18 cellular contexts compared by ENCODE assay signal in the genomic region with DNA sequence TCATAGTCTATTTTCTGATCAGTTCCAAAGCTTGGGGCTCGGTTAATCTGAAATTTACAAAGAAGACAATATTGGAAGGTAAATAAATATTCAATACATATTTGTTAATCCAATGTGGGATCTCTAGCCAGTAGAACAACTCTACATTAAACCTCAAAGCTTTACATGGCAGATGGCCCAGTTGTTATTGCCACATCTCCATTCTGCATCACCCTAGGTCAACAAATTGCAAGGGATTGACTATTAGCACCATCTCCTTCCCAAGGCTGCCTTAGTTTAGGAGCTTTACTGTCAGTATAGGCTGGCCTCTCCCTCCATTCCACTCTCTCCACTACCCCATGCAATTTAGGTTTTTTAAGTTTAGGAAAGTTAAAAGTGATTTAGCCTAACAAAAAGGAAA.
DNase-seq lines count a peak whose midpoint lies in the region; ATAC-seq and TF ChIP-seq lines count a peak whose summit lies in the region.
"Had no signal": no experiment of that assay in that cellular context is flagged by ENCODE, and none has a peak within 500 bp of the region (broad histone marks: within the 10 kb centered on the region; RNA-seq: fewer than 3 reads in every experiment).

No MANE protein-coding gene starts in this region.

- H3K79me1 ChIP-seq in mesenchymal stem cell (replicated peaks; ENCODE audit: low read length, poor library complexity, severe bottlenecking), result no peaks in the 10 kb centered on the region

- no peak overlapping the region for H4K8ac ChIP-seq in mesenchymal stem cell (ENCODE audit: low read length)

- ATAC-seq in GM18858 (IDR thresholded peaks at IDR 0.05; ENCODE audit: unreplicated experiment), result no peak

- no peaks in the 10 kb centered on the region for H3K4me1 Mint-ChIP-seq in Calu3 (ENCODE audit: low read depth, unreplicated experiment)

- no peak overlapping the region for H2BK12ac ChIP-seq in mesenchymal stem cell (ENCODE audit: low read length in 2 of 2)

- no peaks in the 10 kb centered on the region for H3K27me3 ChIP-seq in mesenchymal stem cell (ENCODE audit: control insufficient read depth in 1 of 2, insufficient read depth in 1 of 2, low read length in 2 of 2)
- H3K27me3 ChIP-seq: BLaER1 treated with 17β-estradiol and CSF1 and Interleukin-3, amounts not matched to agents 10 nM and 100 nM; SJCRH30; testis had no signal

- H4K91ac ChIP-seq in mesenchymal stem cell (ENCODE audit: low read length), result no peak overlapping the region

- no peaks in the 10 kb centered on the region for H3K9me3 Mint-ChIP-seq in Calu3 (ENCODE audit: low read depth, unreplicated experiment)

- no peak overlapping the region for H3K27ac Mint-ChIP-seq in Calu3 (ENCODE audit: unreplicated experiment)

- intact Hi-C loops in Calu3 (cut with micrococcal nuclease; ENCODE audit: unreplicated experiment), result no loop called here

- H3K4me3 ChIP-seq in choroid plexus epithelial cell (ENCODE audit: low read depth, low read length) (no peak overlapping the region), mesenchymal stem cell (ENCODE audit: insufficient read depth in 1 of 2, low read depth in 1 of 2, low read length in 2 of 2) (no peak overlapping the region)
- H3K4me3 ChIP-seq: BLaER1 treated with 17β-estradiol and CSF1 and Interleukin-3, amounts not matched to agents 10 nM and 100 nM; coronary artery; SJCRH30; skin epidermis; testis had no signal

- BruUV-seq in Calu3 (replicated peaks; lab: Mats Ljungman, UMichigan), result no TSS peak

- no peak overlapping the region for H2BK120ac ChIP-seq in mesenchymal stem cell (ENCODE audit: low read depth, low read length)

- no peak overlapping the region for H2AFZ ChIP-seq in mesenchymal stem cell (ENCODE audit: low read depth, low read length)

- no peak for TF ChIP-seq CTCF in choroid plexus epithelial cell (conservative IDR thresholded peaks at IDR 0.05; ENCODE audit: low read depth, low read length)
- TF ChIP-seq CTCF in Calu3 (IDR thresholded peaks at IDR 0.05; ENCODE audit: unreplicated experiment), result no peak

- no peaks in the 10 kb centered on the region for H3K36me3 ChIP-seq in mesenchymal stem cell (ENCODE audit: control insufficient read depth in 1 of 2, insufficient read depth in 2 of 2, low read depth in 1 of 2, low read length in 2 of 2)
- H3K36me3 ChIP-seq: BLaER1 treated with 17β-estradiol and CSF1 and Interleukin-3, amounts not matched to agents 10 nM and 100 nM had no signal

- H3K18ac ChIP-seq in mesenchymal stem cell (ENCODE audit: low read depth in 1 of 2, low read length in 2 of 2), result peak overlapping the region in 1 of 2 experiments; percentile 34

- no peak overlapping the region for H3K27ac ChIP-seq in mesenchymal stem cell (ENCODE audit: low read length, poor library complexity, severe bottlenecking)
- H3K27ac ChIP-seq: BLaER1 treated with 17β-estradiol and CSF1 and Interleukin-3, amounts not matched to agents 10 nM and 100 nM; coronary artery; SJCRH30; skin epidermis; testis had no signal

- DNase-seq in EL (peak; percentile 31), NCI-H226 (peak; percentile 28), choroid plexus epithelial cell (ENCODE audit: low read depth) (peak; percentile 85), mesenchymal stem cell (peak; percentile 39), Calu3 (no peak), HT-29 (ENCODE audit: low spot score) (no peak)
- DNase-seq: activated CD4-positive, CD25-positive, alpha-beta regulatory T cell treated with anti-CD3 and anti-CD28 coated beads, Interleukin-2, amount 50 U/mL, for 72 hours; activated gamma-delta T cell treated with Interleukin-2 at 50 U/mL for 16 hours; anterior cingulate cortex; NCI-H1092 treated with DMSO at 0.1 percent for 48 hours; NCI-H2171 treated with DMSO at 0.1 percent for 48 hours; stimulated activated CD4-positive, alpha-beta T cell treated with anti-CD3 and anti-CD28 coated beads, Interleukin-4, amount 100 ng/mL, for 4 hours; testis had no signal

- no peaks in the 10 kb centered on the region for H3K9me3 ChIP-seq in mesenchymal stem cell (ENCODE audit: control insufficient read depth, low read length)
- H3K9me3 ChIP-seq: BLaER1 treated with 17β-estradiol and CSF1 and Interleukin-3, amounts not matched to agents 10 nM and 100 nM; SJCRH30; testis had no signal

- no peak overlapping the region for H3K9ac ChIP-seq in mesenchymal stem cell (ENCODE audit: low read length)
- H3K9ac ChIP-seq: BLaER1 treated with 17β-estradiol and CSF1 and Interleukin-3, amounts not matched to agents 10 nM and 100 nM had no signal

- H3K4me3 Mint-ChIP-seq in Calu3 (ENCODE audit: low read depth, unreplicated experiment), result no peak overlapping the region

- no peaks in the 10 kb centered on the region for H3K4me1 ChIP-seq in mesenchymal stem cell (ENCODE audit: control insufficient read depth, insufficient read depth, low read depth, low read length)
- H3K4me1 ChIP-seq: SJCRH30, testis had no signal

- no peaks in the 10 kb centered on the region for H3K36me3 Mint-ChIP-seq in Calu3 (ENCODE audit: insufficient read depth, unreplicated experiment)

- no peak overlapping the region for H3K23ac ChIP-seq in mesenchymal stem cell (ENCODE audit: low read length in 2 of 2)

- no peak overlapping the region for H3K4ac ChIP-seq in mesenchymal stem cell (ENCODE audit: low read depth in 1 of 2, low read length in 2 of 2)

- no peak overlapping the region for H2BK15ac ChIP-seq in mesenchymal stem cell (ENCODE audit: low read depth, poor library complexity, severe bottlenecking)

- H3K4me2 ChIP-seq in mesenchymal stem cell (ENCODE audit: low read length, poor library complexity, severe bottlenecking), result no peak overlapping the region
- H3K4me2 ChIP-seq: BLaER1 treated with 17β-estradiol and CSF1 and Interleukin-3, amounts not matched to agents 10 nM and 100 nM had no signal

- CTCF ChIA-PET in Calu3 (lab: Charles Lee), result no interaction called here

- no CpG with 5 or more reads among the region's 1 CpG for WGBS in mesenchymal stem cell

- no peak overlapping the region for H2AK5ac ChIP-seq in mesenchymal stem cell (ENCODE audit: low read length, severe bottlenecking)

- no peak overlapping the region for H2BK5ac ChIP-seq in mesenchymal stem cell (ENCODE audit: low read depth, low read length, poor library complexity, severe bottlenecking)

- no peaks in the 10 kb centered on the region for H3K27me3 Mint-ChIP-seq in Calu3 (ENCODE audit: unreplicated experiment)

- no peak overlapping the region for H3K14ac ChIP-seq in mesenchymal stem cell (ENCODE audit: low read length in 2 of 2)

Comparison
In these comparisons a context has a peak if more than half of its experiments do, and no peak if none do; other contexts are left out.
1. DNase-seq: peak in EL (single experiment), NCI-H226 (single experiment), choroid plexus epithelial cell (single experiment) and mesenchymal stem cell (single experiment); none in Calu3 (single experiment) and HT-29 (single experiment).